ENCODE assay signal across 9 cellular contexts in the genomic region with DNA sequence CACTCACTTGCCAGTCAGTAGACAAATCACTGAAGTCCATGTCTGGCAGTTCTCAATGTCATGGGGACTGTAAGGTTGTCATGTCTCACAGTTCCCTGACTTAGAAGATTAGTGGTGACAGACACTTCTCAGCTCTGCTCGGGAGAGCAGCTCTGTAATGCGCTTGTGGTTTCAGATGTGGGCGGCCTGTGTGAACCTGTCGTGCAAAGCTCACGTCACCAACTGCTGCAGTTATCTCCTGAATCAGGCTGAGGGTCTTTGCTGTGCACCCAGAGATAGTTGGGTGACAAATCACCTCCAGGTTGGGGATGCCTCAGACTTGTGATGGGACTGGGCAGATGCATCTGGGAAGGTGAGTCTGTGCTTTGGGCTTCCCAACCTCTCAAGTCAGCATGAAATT. TPM values are rescaled to one million over a fixed set of nuclear protein-coding genes. Genes with fewer than 3 reads are reported as not detected.
DNase-seq lines count a peak whose midpoint lies in the region; ATAC-seq lines count a peak whose summit lies in the region.
"Had no signal": no experiment of that assay in that cellular context is flagged by ENCODE, and none has a peak within 500 bp of the region (broad histone marks: within the 10 kb centered on the region; RNA-seq: fewer than 3 reads in every experiment).

A gene with protein sequence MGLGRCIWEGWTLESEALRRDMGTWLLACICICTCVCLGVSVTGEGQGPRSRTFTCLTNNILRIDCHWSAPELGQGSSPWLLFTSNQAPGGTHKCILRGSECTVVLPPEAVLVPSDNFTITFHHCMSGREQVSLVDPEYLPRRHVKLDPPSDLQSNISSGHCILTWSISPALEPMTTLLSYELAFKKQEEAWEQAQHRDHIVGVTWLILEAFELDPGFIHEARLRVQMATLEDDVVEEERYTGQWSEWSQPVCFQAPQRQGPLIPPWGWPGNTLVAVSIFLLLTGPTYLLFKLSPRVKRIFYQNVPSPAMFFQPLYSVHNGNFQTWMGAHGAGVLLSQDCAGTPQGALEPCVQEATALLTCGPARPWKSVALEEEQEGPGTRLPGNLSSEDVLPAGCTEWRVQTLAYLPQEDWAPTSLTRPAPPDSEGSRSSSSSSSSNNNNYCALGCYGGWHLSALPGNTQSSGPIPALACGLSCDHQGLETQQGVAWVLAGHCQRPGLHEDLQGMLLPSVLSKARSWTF (plus strand): TSS at position 261 of the 400 bp plus-strand sequence. CDS start 64 bp downstream, at position 325.

- peaks cover 2% of the 10 kb centered on the region for H3K9me3 Mint-ChIP-seq in activated CD8-positive, alpha-beta memory T cell treated with anti-CD3 and anti-CD28 coated beads, Interleukin-2, amount 10 ng/mL, durations not matched to agents 7 days and 5 days (ENCODE audit: low read depth)

- peak within 1 kb of the TSS; percentile 85 for H3K4me3 Mint-ChIP-seq in activated CD8-positive, alpha-beta memory T cell treated with anti-CD3 and anti-CD28 coated beads, Interleukin-2, amount 10 ng/mL, durations not matched to agents 7 days and 5 days

- in situ Hi-C loops in ACHN (cut with HindIII; ENCODE audit: low pct_ligation_motif_present, low pct_unique_long_range_greater_than_20kb, low sequenced_read_pairs) = no loop called here

- H3K4me1 Mint-ChIP-seq in activated CD8-positive, alpha-beta memory T cell treated with anti-CD3 and anti-CD28 coated beads, Interleukin-2, amount 10 ng/mL, durations not matched to agents 7 days and 5 days = peaks cover 61% of the 10 kb centered on the region

- peak within 1 kb of the TSS; percentile 94 for H3K27ac Mint-ChIP-seq in activated CD8-positive, alpha-beta memory T cell treated with anti-CD3 and anti-CD28 coated beads, Interleukin-2, amount 10 ng/mL, durations not matched to agents 7 days and 5 days

- H3K27me3 Mint-ChIP-seq in activated CD8-positive, alpha-beta memory T cell treated with anti-CD3 and anti-CD28 coated beads, Interleukin-2, amount 10 ng/mL, durations not matched to agents 7 days and 5 days = no peaks in the 10 kb centered on the region

- peak; percentile 92 for ATAC-seq in GM18867 (IDR thresholded peaks at IDR 0.05; ENCODE audit: unreplicated experiment)
- peak; percentile 84 for ATAC-seq in HG03095 (IDR thresholded peaks at IDR 0.05; ENCODE audit: unreplicated experiment)
- ATAC-seq in activated CD8-positive, alpha-beta memory T cell treated with anti-CD3 and anti-CD28 coated beads, Interleukin-2, amount 10 ng/mL, durations not matched to agents 7 days and 5 days = peak; percentile 79

- peaks cover 20% of the 10 kb centered on the region for H3K36me3 Mint-ChIP-seq in activated CD8-positive, alpha-beta memory T cell treated with anti-CD3 and anti-CD28 coated beads, Interleukin-2, amount 10 ng/mL, durations not matched to agents 7 days and 5 days

- CTCF ChIA-PET in activated CD8-positive, alpha-beta memory T cell treated with anti-CD3 and anti-CD28 coated beads, Interleukin-2, amount 10 ng/mL, durations not matched to agents 7 days and 5 days (lab: Charles Lee) = no interaction called here

- peak; percentile 90 for DNase-seq in activated CD8-positive, alpha-beta memory T cell treated with anti-CD3 and anti-CD28 coated beads, Interleukin-2, amount 10 ng/mL, durations not matched to agents 7 days and 5 days
- DNase-seq in stimulated activated CD4-positive, alpha-beta T cell treated with anti-CD3 and anti-CD28 coated beads, Interleukin-2, amount 100 ng/mL, for 48 hours = peak; percentile 10 to 34
- DNase-seq in NCI-H1436 (lab: John Stamatoyannopoulos, UW) (no peak), ACHN (no peak), COR-L47 (lab: John Stamatoyannopoulos, UW) (no peak), NCI-H345 treated with DMSO at 0.1 percent for 48 hours (lab: John Stamatoyannopoulos, UW; ENCODE audit: unreplicated experiment) (no peak)

RNA-seq across cellular contexts. Expression of the gene that starts here (rescaled TPM):
- total RNA-seq in activated CD8-positive, alpha-beta memory T cell treated with anti-CD3 and anti-CD28 coated beads, Interleukin-2, amount 10 ng/mL, durations not matched to agents 7 days and 5 days = 100 to 1,000 TPM in 1 of 2 experiments, 10 to 100 TPM in 1; 87.0 to 110 TPM
- total RNA-seq: SK-MEL-5 had no signal

Comparison
In these comparisons a context has a peak if more than half of its experiments do, and no peak if none do; other contexts are left out.
1. DNase-seq: peak in activated CD8-positive, alpha-beta memory T cell treated with anti-CD3 and anti-CD28 coated beads, Interleukin-2, amount 10 ng/mL, durations not matched to agents 7 days and 5 days (single experiment) and stimulated activated CD4-positive, alpha-beta T cell treated with anti-CD3 and anti-CD28 coated beads, Interleukin-2, amount 100 ng/mL, for 48 hours (2 of 2); none in NCI-H1436 (single experiment), ACHN (single experiment), COR-L47 (single experiment) and NCI-H345 treated with DMSO at 0.1 percent for 48 hours (single experiment).
2. Peak in every context shown above with its lines, with median percentiles within 50 percentile points of each other: ATAC-seq.